1 cellular context compared by ENCODE assay signal in genomic region chr11:66677599-66678375, GRCh38.
TF ChIP-seq lines count a peak whose summit lies in the region.

TSS of gene RBM4B (minus strand) at chr11:66677887. CDS start at chr11:66677079, 808 bp downstream.

TF ChIP-seq in K562, 482 proteins besides CTCF, POLR2A, EP300 and RAD21 (continued from another document and continues in another):
- TF ChIP-seq TGIF2 (CRISPR knock-in tag; IDR thresholded peaks at IDR 0.05) (no peak), SOX6 (IDR thresholded peaks at IDR 0.05) (no peak), NFATC3 (IDR thresholded peaks at IDR 0.05) (0 out of 2 replicates have a peak, but pooled peaks have one; percentile 53), RBFOX2 (IDR thresholded peaks at IDR 0.05; ENCODE audit: low read depth, low read length) (peak; percentile 95), FOXP4 (CRISPR knock-in tag; IDR thresholded peaks at IDR 0.05; ENCODE audit: borderline replicate concordance) (peak; percentile 73; the same call in 1 of the 2 replicates), SMC3 (conservative IDR thresholded peaks at IDR 0.05; ENCODE audit: insufficient read depth, low read depth, low read length) (0 out of 2 replicates have a peak, but pooled peaks have one; percentile 17), CREB1 (IDR thresholded peaks at IDR 0.05) (peak; percentile 80), CREB1 (CRISPR knock-in tag; IDR thresholded peaks at IDR 0.05) (peak; percentile 92), MEF2D (tag; conservative IDR thresholded peaks at IDR 0.05; ENCODE audit: low read depth) (no peak), FOXJ2 (tag; IDR thresholded peaks at IDR 0.05) (0 out of 2 replicates have a peak, but pooled peaks have one; percentile 63), THAP7 (CRISPR knock-in tag; IDR thresholded peaks at IDR 0.05) (0 out of 2 replicates have a peak, but pooled peaks have one; percentile 5), USF2 (CRISPR knock-in tag; IDR thresholded peaks at IDR 0.05) (no peak), PKNOX1 (IDR thresholded peaks at IDR 0.05) (0 out of 2 replicates have a peak, but pooled peaks have one; percentile 4), POLR2AphosphoS5 (IDR thresholded peaks at IDR 0.05; ENCODE audit: control insufficient read depth, insufficient read depth, low read depth, low read length) (peak; percentile 49; the same call in 1 of the 2 replicates), ZBTB7A (IDR thresholded peaks at IDR 0.05; ENCODE audit: borderline replicate concordance, control insufficient read depth, low read depth, low read length) (peak; percentile 91), ZKSCAN1 (IDR thresholded peaks at IDR 0.05; ENCODE audit: low read depth, low read length) (peak; percentile 47; the same call in 1 of the 2 replicates), E2F4 (CRISPR knock-in tag; IDR thresholded peaks at IDR 0.05; ENCODE audit: low read depth) (no peak; the same call in 1 of the 2 replicates), PTBP1 (IDR thresholded peaks at IDR 0.05; ENCODE audit: low read depth, low read length) (no peak), ZFP36 (IDR thresholded peaks at IDR 0.05; ENCODE audit: low read depth, low read length, partially characterized antibody) (no peak), ZNF551 (CRISPR knock-in tag; IDR thresholded peaks at IDR 0.05) (no peak), POLR2G (IDR thresholded peaks at IDR 0.05; ENCODE audit: low read depth, low read length) (peak; percentile 96), KLF6 (CRISPR knock-in tag; IDR thresholded peaks at IDR 0.05; ENCODE audit: borderline replicate concordance) (0 out of 2 replicates have a peak, but pooled peaks have one; percentile 42), ZNF239 (CRISPR knock-in tag; IDR thresholded peaks at IDR 0.05) (no peak), CTCFL (IDR thresholded peaks at IDR 0.05; ENCODE audit: borderline replicate concordance, insufficient read depth, low read depth, low read length, poor library complexity, severe bottlenecking) (peak; percentile 12), CBX1 (IDR thresholded peaks at IDR 0.05; ENCODE audit: low read depth) (peak; percentile 81; the same call in 1 of the 2 replicates), YY1 (IDR thresholded peaks at IDR 0.05; ENCODE audit: borderline replicate concordance in 1 of 3, control insufficient read depth in 1 of 3, extremely low read depth in 1 of 3, insufficient read depth in 3 of 3, insufficient read length in 1 of 3, insufficient replicate concordance in 2 of 3, low read depth in 1 of 3, low read length in 2 of 3) (peak; percentile 81 to 95 (median 95)), ASH1L (IDR thresholded peaks at IDR 0.05; ENCODE audit: borderline replicate concordance, low read depth, partially characterized antibody) (no peak), PML (IDR thresholded peaks at IDR 0.05; ENCODE audit: low read length) (no peak; the same call in 1 of the 2 replicates), DLX4 (CRISPR knock-in tag; IDR thresholded peaks at IDR 0.05) (no peak), NONO (IDR thresholded peaks at IDR 0.05; ENCODE audit: low read depth in 2 of 2, low read length in 1 of 2) (peak; percentile 5 to 46; a peak in 1 of 4 replicates), SREBF2 (CRISPR knock-in tag; IDR thresholded peaks at IDR 0.05) (no peak), ARID4B (CRISPR knock-in tag; IDR thresholded peaks at IDR 0.05) (peak; percentile 85), CREM (IDR thresholded peaks at IDR 0.05; ENCODE audit: low read depth) (peak; percentile 86; the same call in 1 of the 2 replicates), KDM1A (IDR thresholded peaks at IDR 0.05) (no peak), ZNF449 (CRISPR knock-in tag; IDR thresholded peaks at IDR 0.05) (no peak), FOXP1 (CRISPR knock-in tag; IDR thresholded peaks at IDR 0.05) (peak; percentile 82), GABPB1 (CRISPR knock-in tag; IDR thresholded peaks at IDR 0.05) (peak; percentile 51), HES1 (IDR thresholded peaks at IDR 0.05; ENCODE audit: low read depth) (no peak), SPI1 (IDR thresholded peaks at IDR 0.05; ENCODE audit: borderline replicate concordance, low read depth, low read length) (peak; percentile 8; the same call in 1 of the 2 replicates), MNT (conservative IDR thresholded peaks at IDR 0.05) (peak; percentile 87 to 90; a peak in 3 of 4 replicates), ZNF324 (CRISPR knock-in tag; IDR thresholded peaks at IDR 0.05) (no peak), ELF2 (CRISPR knock-in tag; IDR thresholded peaks at IDR 0.05) (no peak; the same call in 1 of the 2 replicates), TAF1 (IDR thresholded peaks at IDR 0.05; ENCODE audit: control insufficient read depth, extremely low read depth, insufficient read depth, low read length, severe bottlenecking) (peak; percentile 76)
